31 cellular contexts compared by ENCODE assay signal in the genomic region with DNA sequence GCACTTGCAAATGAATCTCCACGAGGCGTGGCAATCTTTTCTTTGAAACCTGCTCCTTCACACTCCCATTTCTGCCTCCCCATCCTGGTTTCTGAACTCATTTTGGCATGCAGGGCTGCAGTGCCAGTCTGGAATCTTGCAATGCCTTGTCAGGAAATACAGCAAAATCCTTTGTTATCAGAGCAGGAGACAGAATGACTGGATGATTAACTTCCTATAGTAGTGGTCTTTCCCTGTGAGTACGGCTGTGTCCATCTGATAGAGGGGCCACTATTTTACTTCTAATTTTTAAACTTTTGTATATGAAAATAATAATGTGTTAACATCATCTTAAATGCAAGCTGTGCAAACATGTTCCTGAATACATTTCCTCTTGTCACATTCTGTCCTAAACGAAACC.
"Had no signal": no experiment of that assay in that cellular context is flagged by ENCODE, and none has a peak within 500 bp of the region (broad histone marks: within the 10 kb centered on the region; RNA-seq: fewer than 3 reads in every experiment).

No MANE protein-coding gene starts in this region.

- H3K27me3 Mint-ChIP-seq: activated naive CD4-positive, alpha-beta T cell treated with anti-CD3 and anti-CD28 coated beads, Interleukin-2, amount 10 ng/mL, durations not matched to agents 7 days and 5 days; activated naive CD8-positive, alpha-beta T cell; brain had no signal

- H3K4me3 Mint-ChIP-seq: activated CD4-positive, alpha-beta memory T cell treated with anti-CD3 and anti-CD28 coated beads, Interleukin-2, amount 10 ng/mL, durations not matched to agents 7 days and 5 days; activated CD8-positive, alpha-beta memory T cell treated with anti-CD3 and anti-CD28 coated beads, Interleukin-2, amount 10 ng/mL, durations not matched to agents 7 days and 5 days; activated naive CD4-positive, alpha-beta T cell treated with anti-CD3 and anti-CD28 coated beads, Interleukin-2, amount 10 ng/mL, durations not matched to agents 7 days and 5 days; activated naive CD8-positive, alpha-beta T cell; activated naive CD8-positive, alpha-beta T cell treated with anti-CD3 and anti-CD28 coated beads, Interleukin-2, amount 50 U/mL, for 24 hours; brain had no signal

- H3K4me1 ChIP-seq: SJCRH30 had no signal

- H3K36me3 Mint-ChIP-seq: activated CD8-positive, alpha-beta memory T cell treated with anti-CD3 and anti-CD28 coated beads, Interleukin-2, amount 10 ng/mL, durations not matched to agents 7 days and 5 days; activated naive CD4-positive, alpha-beta T cell treated with anti-CD3 and anti-CD28 coated beads, Interleukin-2, amount 10 ng/mL, durations not matched to agents 7 days and 5 days; activated naive CD8-positive, alpha-beta T cell had no signal

- FAIRE-seq: bronchial epithelial cell had no signal

- ATAC-seq: activated CD8-positive, alpha-beta memory T cell treated with anti-CD3 and anti-CD28 coated beads, Interleukin-2, amount 10 ng/mL, durations not matched to agents 7 days and 5 days; activated naive CD8-positive, alpha-beta T cell treated with anti-CD3 and anti-CD28 coated beads, Interleukin-2, amount 50 U/mL, for 24 hours; Panc1 had no signal

- H3K9me3 Mint-ChIP-seq: activated CD4-positive, alpha-beta memory T cell treated with anti-CD3 and anti-CD28 coated beads, Interleukin-2, amount 10 ng/mL, durations not matched to agents 7 days and 5 days; activated naive CD4-positive, alpha-beta T cell treated with anti-CD3 and anti-CD28 coated beads, Interleukin-2, amount 10 ng/mL, durations not matched to agents 7 days and 5 days; activated naive CD8-positive, alpha-beta T cell treated with anti-CD3 and anti-CD28 coated beads, Interleukin-2, amount 50 U/mL, for 24 hours; brain had no signal

- H3K4me1 Mint-ChIP-seq: activated naive CD8-positive, alpha-beta T cell treated with anti-CD3 and anti-CD28 coated beads, Interleukin-2, amount 50 U/mL, for 24 hours; brain had no signal

- H3K27ac ChIP-seq: SJCRH30, SK-N-MC, WERI-Rb-1 had no signal

- H3K9me3 ChIP-seq: MG63, SJCRH30 had no signal

- H3K36me3 ChIP-seq: SJCRH30, WERI-Rb-1 had no signal

- H3K27me3 ChIP-seq: MG63, SJCRH30 had no signal

- DNase-seq: activated CD4-positive, alpha-beta memory T cell treated with anti-CD3 and anti-CD28 coated beads, Interleukin-2, amount 10 ng/mL, durations not matched to agents 7 days and 5 days; activated CD4-positive, alpha-beta T cell treated with anti-CD3 and anti-CD28 coated beads for 1 hour; activated CD4-positive, alpha-beta T cell treated with anti-CD3 and anti-CD28 coated beads for 48 hours; activated CD4-positive, CD25-positive, alpha-beta regulatory T cell; activated CD8-positive, alpha-beta memory T cell treated with anti-CD3 and anti-CD28 coated beads for 24 hours; activated CD8-positive, alpha-beta memory T cell treated with anti-CD3 and anti-CD28 coated beads, Interleukin-2, amount 10 ng/mL, durations not matched to agents 7 days and 5 days; activated CD8-positive, alpha-beta memory T cell treated with anti-CD3 and anti-CD28 coated beads, Interleukin-2, amount 50 U/mL, for 48 hours; activated effector memory CD4-positive, alpha-beta T cell treated with Interleukin-2 at 50 U/mL for 16 hours; activated naive CD4-positive, alpha-beta T cell treated with anti-CD3 and anti-CD28 coated beads, Interleukin-2, amount 10 ng/mL, durations not matched to agents 7 days and 5 days; activated naive CD8-positive, alpha-beta T cell treated with anti-CD3 and anti-CD28 coated beads, Interleukin-2, amount 50 U/mL, for 24 hours; activated T-cell treated with anti-CD3 and anti-CD28 coated beads, Interleukin-2, amount 50 U/mL, for 48 hours; anterior cingulate cortex; Kasumi-1; KBM-7; MG63; MV-4-11; NCI-H1092; NCI-H1417 treated with DMSO at 0.1 percent for 48 hours; NCI-H1930; NCI-H2081 treated with DMSO at 0.1 percent for 48 hours; NCI-H345; NCI-H524 treated with DMSO at 0.1 percent for 48 hours; SHP77; SJCRH30; T1000; WERI-Rb-1 had no signal

- H3K4me3 ChIP-seq: MG63, SJCRH30, SK-N-MC had no signal

- H3K27ac Mint-ChIP-seq: activated CD4-positive, alpha-beta memory T cell treated with anti-CD3 and anti-CD28 coated beads, Interleukin-2, amount 10 ng/mL, durations not matched to agents 7 days and 5 days; activated CD8-positive, alpha-beta memory T cell treated with anti-CD3 and anti-CD28 coated beads, Interleukin-2, amount 10 ng/mL, durations not matched to agents 7 days and 5 days; activated naive CD4-positive, alpha-beta T cell treated with anti-CD3 and anti-CD28 coated beads, Interleukin-2, amount 10 ng/mL, durations not matched to agents 7 days and 5 days; activated naive CD8-positive, alpha-beta T cell; activated naive CD8-positive, alpha-beta T cell treated with anti-CD3 and anti-CD28 coated beads, Interleukin-2, amount 50 U/mL, for 24 hours had no signal
